8 cellular contexts compared by ENCODE assay signal in the genomic region with DNA sequence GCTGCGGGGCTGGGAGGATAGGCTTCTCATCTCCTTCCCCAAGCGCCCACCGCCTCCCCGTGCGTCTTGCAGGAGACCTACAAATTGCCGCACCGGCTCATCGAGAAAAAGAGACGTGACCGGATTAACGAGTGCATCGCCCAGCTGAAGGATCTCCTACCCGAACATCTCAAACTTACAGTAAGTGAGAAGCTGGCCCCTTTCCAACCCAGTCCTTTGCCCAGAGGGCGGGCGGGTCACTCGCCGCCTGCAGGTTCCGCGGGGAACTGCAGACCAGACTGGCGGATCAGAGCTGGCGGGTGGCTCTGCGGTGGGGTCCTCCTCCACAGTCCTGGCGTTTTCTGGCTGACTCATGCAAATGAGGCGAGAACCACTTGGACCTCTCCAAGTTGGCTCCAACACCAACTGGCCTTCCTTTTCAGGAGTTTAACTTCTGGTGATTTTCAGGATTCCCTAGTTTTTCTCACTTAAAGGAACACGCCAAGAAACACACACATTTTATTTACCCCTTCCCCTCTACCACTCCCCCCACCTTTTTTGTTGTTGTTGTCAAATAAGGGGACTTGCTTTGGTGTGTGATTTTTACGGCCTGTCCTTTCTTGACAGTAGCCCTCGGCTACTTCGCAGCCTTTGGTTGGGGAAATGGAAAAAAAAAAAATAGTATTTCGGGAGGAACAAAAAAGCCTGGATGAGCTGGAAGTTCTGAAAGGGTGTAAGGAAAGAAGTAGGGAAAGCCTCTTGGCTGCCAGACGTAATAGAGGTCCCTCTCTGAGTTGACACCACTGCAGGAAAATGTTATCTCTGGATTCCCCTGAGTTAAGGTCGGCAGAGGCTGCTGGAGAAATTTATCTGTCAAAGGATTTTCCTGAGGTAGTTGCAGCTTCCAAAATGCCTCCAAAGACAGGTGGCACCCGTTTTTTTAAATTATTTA. TPM values are rescaled to one million over a fixed set of nuclear protein-coding genes. Genes with fewer than 3 reads are reported as not detected.
A peak's percentile ranks its signal among the peaks of the same experiment; 100 is the strongest.
DNase-seq lines count a peak whose midpoint lies in the region; ATAC-seq, FAIRE-seq and TF ChIP-seq lines count a peak whose summit lies in the region.

No MANE protein-coding gene starts in this region.

- ATAC-seq in HG03432 (IDR thresholded peaks at IDR 0.05; ENCODE audit: unreplicated experiment): peak; percentile 14

- no peaks in the 10 kb centered on the region for H3K9me2 ChIP-seq in OCI-LY1 (ENCODE audit: low read depth, low read length)

- intact Hi-C loops in endothelial cell of umbilical vein (cut with micrococcal nuclease): no loop called here

- peak; percentile 85 for DNase-seq in activated T-cell treated with anti-CD3 and anti-CD28 coated beads for 1 hour (ENCODE audit: low read depth)
- DNase-seq in endothelial cell of umbilical vein (ENCODE audit: low read depth, low spot score): peak; percentile 93
- peak; percentile 47 for DNase-seq in middle frontal gyrus (ENCODE audit: extremely low spot score, low spot score)
- peak; percentile 87 to 90 for DNase-seq in stimulated activated CD8-positive, alpha-beta memory T cell treated with anti-CD3 and anti-CD28 coated beads, Interleukin-15, amount 100 ng/mL, for 48 hours (ENCODE audit: low read depth in 2 of 2)
- DNase-seq in DMS153 treated with DMSO at 0.1 percent for 48 hours (lab: John Stamatoyannopoulos, UW; ENCODE audit: unreplicated experiment): no peak

- H3K4me3 ChIP-seq in OCI-LY1 (ENCODE audit: low read depth, low read length, poor library complexity, severe bottlenecking) (peak overlapping the region; percentile 47), endothelial cell of umbilical vein (replicated peaks in 1 of 3; ENCODE audit: insufficient read depth in 1 of 3, low read depth in 1 of 3, low read length in 3 of 3) (peak overlapping the region; percentile 42 to 79 (median 65))

- BruUV-seq in endothelial cell of umbilical vein (replicated peaks; lab: Mats Ljungman, UMichigan): no TSS peak

- no peak overlapping the region for H3K9ac ChIP-seq in OCI-LY1 (ENCODE audit: low read length)
- peak overlapping the region; percentile 98 for H3K9ac ChIP-seq in endothelial cell of umbilical vein (replicated peaks; ENCODE audit: extremely low read depth, insufficient read depth, low read length)

- FAIRE-seq in endothelial cell of umbilical vein (lab: Jason Lieb, UNC): peak; percentile 94

- H4K20me1 ChIP-seq in OCI-LY1 (ENCODE audit: insufficient read depth, low read length): no peaks in the 10 kb centered on the region
- no peaks in the 10 kb centered on the region for H4K20me1 ChIP-seq in endothelial cell of umbilical vein (replicated peaks; ENCODE audit: control insufficient read depth, extremely low read depth, insufficient read depth, low read length)

- no peaks in the 10 kb centered on the region for H3F3A ChIP-seq in OCI-LY1 (ENCODE audit: insufficient read depth, low read length)

- peak; percentile 39 for TF ChIP-seq POLR2A in endothelial cell of umbilical vein (IDR thresholded peaks at IDR 0.05; ENCODE audit: low read depth, low read length)

- H2AFZ ChIP-seq in OCI-LY1 (ENCODE audit: low read length): no peak overlapping the region
- no peak overlapping the region for H2AFZ ChIP-seq in endothelial cell of umbilical vein (ENCODE audit: low read depth, low read length)

- H3K9me1 ChIP-seq in endothelial cell of umbilical vein (replicated peaks; ENCODE audit: control insufficient read depth, extremely low read depth, insufficient read depth, low read length): no peaks in the 10 kb centered on the region

- POLR2A ChIA-PET in endothelial cell of umbilical vein (lab: Charles Lee): interaction anchor here (1.0 to 1.9 kb wide), 4 partner anchors 36 to 46 kb away, joined by 3 to 8 read pairs (median 6); no protein-coding TSS in a partner anchor

- peaks cover 23% of the 10 kb centered on the region for H3K4me1 ChIP-seq in OCI-LY1 (ENCODE audit: insufficient read depth, low read length, severe bottlenecking)
- H3K4me1 ChIP-seq in endothelial cell of umbilical vein (ENCODE audit: control insufficient read depth, extremely low read depth, insufficient read depth, low read length): peaks cover 63% of the 10 kb centered on the region

- CTCF ChIA-PET in endothelial cell of umbilical vein (lab: Charles Lee): interaction anchor here (0.6 to 13.6 kb wide), 31 partner anchors 14 to 271 kb away, joined by 3 to 327 read pairs (median 4); no protein-coding TSS in a partner anchor

- dilution Hi-C loops in endothelial cell of umbilical vein (cut with MboI; ENCODE audit: extremely low pct_ligation_motif_present, low sequenced_read_pairs): no loop called here

- H3K27me3 ChIP-seq in OCI-LY1 (ENCODE audit: insufficient read depth, low read length) (no peaks in the 10 kb centered on the region), endothelial cell of umbilical vein (ENCODE audit: control insufficient read depth in 2 of 2, insufficient read depth in 2 of 2, low read length in 2 of 2) (no peaks in the 10 kb centered on the region)

- H3K9me3 ChIP-seq in OCI-LY1 (ENCODE audit: low read length) (no peaks in the 10 kb centered on the region), endothelial cell of umbilical vein (replicated peaks; ENCODE audit: control insufficient read depth, insufficient read depth, low read length) (no peaks in the 10 kb centered on the region)

- no peaks in the 10 kb centered on the region for H3K36me3 ChIP-seq in OCI-LY1 (ENCODE audit: insufficient read depth, low read length)
- H3K36me3 ChIP-seq in endothelial cell of umbilical vein (ENCODE audit: control insufficient read depth in 2 of 2, extremely low read depth in 1 of 2, insufficient read depth in 2 of 2, low read length in 2 of 2): peaks cover 4 to 8% of the 10 kb centered on the region in 2 experiments

- H3K27ac ChIP-seq in OCI-LY1 (ENCODE audit: low read depth, low read length, poor library complexity, severe bottlenecking) (no peak overlapping the region), endothelial cell of umbilical vein (ENCODE audit: insufficient read depth, low read depth, low read length) (peak overlapping the region; percentile 80)

- H3K4me2 ChIP-seq in OCI-LY1 (ENCODE audit: low read length) (peak overlapping the region; percentile 35; the same call in 1 of the 2 replicates), endothelial cell of umbilical vein (ENCODE audit: insufficient read depth, low read length) (peak overlapping the region; percentile 96)

- TF ChIP-seq CTCF in GM12874 (IDR thresholded peaks at IDR 0.05; ENCODE audit: insufficient read depth, low read depth, low read length) (peak; percentile 98), OCI-LY1 (IDR thresholded peaks at IDR 0.05; ENCODE audit: low read length) (peak; percentile 87), endothelial cell of umbilical vein (IDR thresholded peaks at IDR 0.05; ENCODE audit: extremely low read depth in 1 of 2, insufficient read depth in 1 of 2, low read depth in 1 of 2, low read length in 2 of 2) (peak; percentile 96 to 97)

- no peaks in the 10 kb centered on the region for H3K79me2 ChIP-seq in OCI-LY1 (ENCODE audit: insufficient read depth, low read length)
- H3K79me2 ChIP-seq in endothelial cell of umbilical vein (ENCODE audit: control insufficient read depth, insufficient read depth, low read length): peaks cover 52% of the 10 kb centered on the region

TF ChIP-seq in endothelial cell of umbilical vein, 7 proteins besides CTCF, POLR2A, EP300 and RAD21:
- TF ChIP-seq, protein P1, sequence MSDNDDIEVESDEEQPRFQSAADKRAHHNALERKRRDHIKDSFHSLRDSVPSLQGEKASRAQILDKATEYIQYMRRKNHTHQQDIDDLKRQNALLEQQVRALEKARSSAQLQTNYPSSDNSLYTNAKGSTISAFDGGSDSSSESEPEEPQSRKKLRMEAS (IDR thresholded peaks at IDR 0.05; ENCODE audit: insufficient read depth, insufficient read length): no peak
- TF ChIP-seq MYC (IDR thresholded peaks at IDR 0.05; ENCODE audit: low read depth, low read length) (peak; percentile 14), GATA2 (IDR thresholded peaks at IDR 0.05; ENCODE audit: insufficient read depth, insufficient read length, low read depth, low read length) (no peak), JUN (IDR thresholded peaks at IDR 0.05; ENCODE audit: borderline replicate concordance, insufficient read depth, insufficient read length, low read depth) (no peak), EZH2 (IDR thresholded peaks at IDR 0.05; ENCODE audit: borderline replicate concordance, low read depth, low read length, severe bottlenecking) (no peak), FOS (IDR thresholded peaks at IDR 0.05; ENCODE audit: borderline replicate concordance, insufficient read depth, low read length) (peak; percentile 55), POLR2AphosphoS5 (IDR thresholded peaks at IDR 0.05; ENCODE audit: insufficient read depth, low read depth, low read length) (peak; percentile 80)
TF ChIP-seq in endothelial cell of umbilical vein: peak in this region for 3.

RNA-seq across cellular contexts. Expression of a gene that starts 1.3 kb away (rescaled TPM):
- total RNA-seq in endothelial cell of umbilical vein: 40.3 and 57.4 TPM in 2 replicates
- 31.9 and 57.9 TPM in 2 replicates for polyA plus RNA-seq in endothelial cell of umbilical vein
- polyA plus RNA-seq in endothelial cell of umbilical vein (2011; cell fraction: cytosol; rRNA removed): 40.4 and 45.0 TPM in 2 replicates
- 232 and 244 TPM in 2 replicates for polyA plus RNA-seq in endothelial cell of umbilical vein (2011; cell fraction: nucleus; rRNA removed)
- 77.7 and 85.4 TPM in 2 replicates for polyA plus RNA-seq in endothelial cell of umbilical vein (2012)
- 50.2 and 58.1 TPM in 2 replicates for polyA minus RNA-seq in endothelial cell of umbilical vein
- polyA minus RNA-seq in endothelial cell of umbilical vein (2011; cell fraction: cytosol; rRNA and poly(A)+ RNA removed): 14.3 TPM
- 117 and 162 TPM in 2 replicates for polyA minus RNA-seq in endothelial cell of umbilical vein (2011; cell fraction: nucleus; rRNA and poly(A)+ RNA removed)
